ENCODE assay signal across 13 cellular contexts in the genomic region with DNA sequence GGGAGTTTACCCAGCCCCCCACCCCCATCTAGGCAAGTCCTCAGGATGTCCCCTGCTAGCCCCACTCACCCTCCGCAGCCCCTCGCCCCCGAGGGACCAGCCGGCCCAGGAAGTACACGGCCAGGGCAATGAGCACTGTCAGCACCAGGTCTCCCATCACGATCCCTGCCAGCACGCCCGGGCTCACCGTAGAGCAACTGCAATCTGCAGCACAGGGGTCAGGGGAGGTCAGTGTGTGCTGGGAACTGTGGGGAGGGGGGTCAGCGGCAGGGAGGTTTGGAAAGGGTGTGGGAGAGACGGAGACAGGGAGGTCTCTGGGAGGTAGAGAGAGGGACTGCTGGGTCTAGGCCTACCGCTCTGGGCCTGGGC. TPM values are rescaled to one million over a fixed set of nuclear protein-coding genes. Genes with fewer than 3 reads are reported as not detected.
A peak's percentile ranks its signal among the peaks of the same experiment; 100 is the strongest.
DNase-seq lines count a peak whose midpoint lies in the region; ATAC-seq, FAIRE-seq and TF ChIP-seq lines count a peak whose summit lies in the region.
"Had no signal": no experiment of that assay in that cellular context is flagged by ENCODE, and none has a peak within 500 bp of the region (broad histone marks: within the 10 kb centered on the region; RNA-seq: fewer than 3 reads in every experiment).

No MANE protein-coding gene starts in this region.

- H3K4me1 Mint-ChIP-seq in activated CD4-positive, alpha-beta T cell treated with anti-CD3 and anti-CD28 coated beads, Interleukin-2, amount 10 ng/mL, durations not matched to agents 24 days and 14 days = peaks cover 34% of the 10 kb centered on the region
- peaks cover 60 to 83% of the 10 kb centered on the region in 2 donors for H3K4me1 Mint-ChIP-seq in stimulated activated naive B cell treated with anti-CD40 and anti-IgM and Interleukin-4, amounts not matched to agents 10 μg/mL and 1 μg/mL and 100 μg/mL, for 72 hours

- no peaks in the 10 kb centered on the region for H3K9me3 Mint-ChIP-seq in activated CD4-positive, alpha-beta T cell treated with anti-CD3 and anti-CD28 coated beads, Interleukin-2, amount 10 ng/mL, durations not matched to agents 24 days and 14 days
- no peaks in the 10 kb centered on the region for H3K9me3 Mint-ChIP-seq in stimulated activated naive B cell treated with anti-CD40 and anti-IgM and Interleukin-4, amounts not matched to agents 10 μg/mL and 1 μg/mL and 100 μg/mL, for 72 hours

- TF ChIP-seq POLR2A in adrenal gland (IDR thresholded peaks at IDR 0.05) (no peak), GM12891 (IDR thresholded peaks at IDR 0.05; ENCODE audit: low read depth, low read length) (no peak)

- intact Hi-C loops in activated CD4-positive, alpha-beta T cell treated with anti-CD3 and anti-CD28 coated beads, Interleukin-2, amount 10 ng/mL, durations not matched to agents 24 days and 14 days (cut with micrococcal nuclease) = no loop called here
- intact Hi-C loops in adrenal gland (cut with DNase I) (no loop called here), lower lobe of right lung (cut with DNase I) (no loop called here)

- H3K27me3 ChIP-seq in adrenal gland (no peaks in the 10 kb centered on the region), lower lobe of right lung (ENCODE audit: low read depth) (no peaks in the 10 kb centered on the region)

- H3K4me1 ChIP-seq in adrenal gland (replicated peaks in 1 of 2) (no peaks in the 10 kb centered on the region), lower lobe of right lung (peaks cover 28% of the 10 kb centered on the region)

- no peaks in the 10 kb centered on the region for H3K27me3 Mint-ChIP-seq in activated CD4-positive, alpha-beta T cell treated with anti-CD3 and anti-CD28 coated beads, Interleukin-2, amount 10 ng/mL, durations not matched to agents 24 days and 14 days
- no peaks in the 10 kb centered on the region for H3K27me3 Mint-ChIP-seq in stimulated activated naive B cell treated with anti-CD40 and anti-IgM and Interleukin-4, amounts not matched to agents 10 μg/mL and 1 μg/mL and 100 μg/mL, for 72 hours

- peaks cover 6% of the 10 kb centered on the region for H3K36me3 Mint-ChIP-seq in activated CD4-positive, alpha-beta T cell treated with anti-CD3 and anti-CD28 coated beads, Interleukin-2, amount 10 ng/mL, durations not matched to agents 24 days and 14 days (ENCODE audit: low read depth)
- peaks cover 6% of the 10 kb centered on the region in 2 donors for H3K36me3 Mint-ChIP-seq in stimulated activated naive B cell treated with anti-CD40 and anti-IgM and Interleukin-4, amounts not matched to agents 10 μg/mL and 1 μg/mL and 100 μg/mL, for 72 hours

- peak overlapping the region in 3 of 5 donors; percentile 59 to 89 (median 64) for H3K27ac ChIP-seq in adrenal gland
- peak overlapping the region; percentile 85 for H3K27ac ChIP-seq in lower lobe of right lung

- H3K9me3 ChIP-seq in adrenal gland (replicated peaks in 1 of 3) (no peaks in the 10 kb centered on the region), lower lobe of right lung (no peaks in the 10 kb centered on the region)

- 46 to 74% (median 53%) methylated on average over 6 to 12 of the region's 12 CpGs for WGBS in adrenal gland, 4 donors

- DNase-seq in activated CD4-positive, alpha-beta T cell treated with anti-CD3 and anti-CD28 coated beads, Interleukin-2, amount 10 ng/mL, durations not matched to agents 24 days and 14 days = no peak
- DNase-seq in activated CD4-positive, alpha-beta T cell treated with anti-CD3 and anti-CD28 coated beads, Interleukin-2, amount 50 U/mL, for 48 hours = no peak
- DNase-seq in adrenal gland = no peak
- DNase-seq in lower lobe of right lung = peak; percentile 46
- no peak for DNase-seq in stimulated activated naive B cell treated with anti-CD40 and anti-IgM and Interleukin-4, amounts not matched to agents 10 μg/mL and 1 μg/mL and 100 μg/mL, for 72 hours
- no peak for DNase-seq in GM12891 (ENCODE audit: insufficient read length, low spot score)
- no peak for DNase-seq in GM10266 (ENCODE audit: extremely low spot score)
- no peak for DNase-seq in HK-2 (ENCODE audit: unreplicated experiment)
- DNase-seq: effector memory CD4-positive, alpha-beta T cell; NCI-H446 treated with DMSO at 0.1 percent for 48 hours had no signal

- no peak overlapping the region for H3K4me3 Mint-ChIP-seq in activated CD4-positive, alpha-beta T cell treated with anti-CD3 and anti-CD28 coated beads, Interleukin-2, amount 10 ng/mL, durations not matched to agents 24 days and 14 days
- H3K4me3 Mint-ChIP-seq in stimulated activated naive B cell treated with anti-CD40 and anti-IgM and Interleukin-4, amounts not matched to agents 10 μg/mL and 1 μg/mL and 100 μg/mL, for 72 hours = peak overlapping the region; percentile 37 to 62

- FAIRE-seq in GM12891 (lab: Jason Lieb, UNC) = no peak

- ATAC-seq in lower lobe of right lung = no peak
- no peak for ATAC-seq in stimulated activated naive B cell treated with anti-CD40 and anti-IgM and Interleukin-4, amounts not matched to agents 10 μg/mL and 1 μg/mL and 100 μg/mL, for 72 hours (replicated peaks)
- ATAC-seq: left colon, Panc1 had no signal

- peak overlapping the region; percentile 36 for H3K27ac Mint-ChIP-seq in activated CD4-positive, alpha-beta T cell treated with anti-CD3 and anti-CD28 coated beads, Interleukin-2, amount 10 ng/mL, durations not matched to agents 24 days and 14 days
- H3K27ac Mint-ChIP-seq in stimulated activated naive B cell treated with anti-CD40 and anti-IgM and Interleukin-4, amounts not matched to agents 10 μg/mL and 1 μg/mL and 100 μg/mL, for 72 hours = peak overlapping the region; percentile 79

- peak overlapping the region in 1 of 4 donors; percentile 20 for H3K4me3 ChIP-seq in adrenal gland
- H3K4me3 ChIP-seq in lower lobe of right lung = peak overlapping the region; percentile 52

- H3K36me3 ChIP-seq in adrenal gland (replicated peaks in 1 of 2) (no peaks in the 10 kb centered on the region), lower lobe of right lung (no peaks in the 10 kb centered on the region)

- TF ChIP-seq CTCF in adrenal gland (IDR thresholded peaks at IDR 0.05) = no peak
- no peak for TF ChIP-seq CTCF in lower lobe of right lung (IDR thresholded peaks at IDR 0.05)
- TF ChIP-seq CTCF in GM10266 (IDR thresholded peaks at IDR 0.05; ENCODE audit: control insufficient read depth, insufficient read depth, low read depth, missing control alignments) = no peak

TF ChIP-seq in GM12891, 5 proteins besides CTCF, POLR2A, EP300 and RAD21:
- no peak for TF ChIP-seq PAX5 (IDR thresholded peaks at IDR 0.05; ENCODE audit: insufficient read depth, low read length, severe bottlenecking)
- TF ChIP-seq POU2F2 (IDR thresholded peaks at IDR 0.05; ENCODE audit: low read depth, low read length) = no peak

RNA-seq across cellular contexts. Expression of a gene that starts 0.7 kb away (rescaled TPM):
- not detected in 2 replicates for total RNA-seq in activated CD4-positive, alpha-beta T cell treated with anti-CD3 and anti-CD28 coated beads, Interleukin-2, amount 10 ng/mL, durations not matched to agents 24 days and 14 days
- total RNA-seq in adrenal gland (100 to 1,000 TPM in 7 of 8 donors, 10 to 100 TPM in 1; 63.9 to 323 (median 163) TPM), lower lobe of right lung (460 TPM)
- 100 to 1,000 TPM in 2 of 3 donors, 10 to 100 TPM in 1; 83.9 to 291 (median 290) TPM for polyA plus RNA-seq in adrenal gland
- polyA plus RNA-seq in GM12891 (2012; ENCODE audit: low read depth, missing spikeins) = 2.0 TPM
- total RNA-seq: A673 had no signal

RNA-seq across cellular contexts. Expression of a gene that starts 5.0 kb away (rescaled TPM):
- total RNA-seq in activated CD4-positive, alpha-beta T cell treated with anti-CD3 and anti-CD28 coated beads, Interleukin-2, amount 10 ng/mL, durations not matched to agents 24 days and 14 days = 46.1 and 48.4 TPM in 2 replicates
- total RNA-seq in adrenal gland (10 to 100 TPM in 5 of 8 donors, 1 to 10 TPM in 2, not detected in 1; 4.8 to 24.3 (median 10.5) TPM), lower lobe of right lung (43.3 TPM)
- polyA plus RNA-seq in adrenal gland = 10 to 100 TPM in 2 of 3 donors, 1 to 10 TPM in 1; 2.8 to 97.2 (median 41.4) TPM
- 80.3 TPM for polyA plus RNA-seq in GM12891 (2012; ENCODE audit: low read depth, missing spikeins)

RNA-seq across cellular contexts. Expression of a gene that starts 7.0 kb away (rescaled TPM):
- total RNA-seq in activated CD4-positive, alpha-beta T cell treated with anti-CD3 and anti-CD28 coated beads, Interleukin-2, amount 10 ng/mL, durations not matched to agents 24 days and 14 days = 146 and 150 TPM in 2 replicates
- 10 to 100 TPM in 2 of 8 donors, 1 to 10 TPM in 6; 1.7 to 10.8 (median 6.9) TPM for total RNA-seq in adrenal gland
- polyA plus RNA-seq in adrenal gland = 10 to 100 TPM in 2 of 3 donors, 1 to 10 TPM in 1; 1.5 to 18.9 (median 14.7) TPM
- 17.2 TPM for total RNA-seq in lower lobe of right lung
- 26.0 TPM for polyA plus RNA-seq in GM12891 (2012; ENCODE audit: low read depth, missing spikeins)

RNA-seq across cellular contexts. Expression of a gene that starts 28.8 kb away (rescaled TPM):
- total RNA-seq in activated CD4-positive, alpha-beta T cell treated with anti-CD3 and anti-CD28 coated beads, Interleukin-2, amount 10 ng/mL, durations not matched to agents 24 days and 14 days = 11.0 and 11.6 TPM in 2 replicates
- total RNA-seq in adrenal gland = 10 to 100 TPM in 7 of 8 donors, 1 to 10 TPM in 1; 8.7 to 23.3 (median 16.3) TPM
- polyA plus RNA-seq in adrenal gland = 1 to 10 TPM; 3.7 to 8.4 (median 7.1) TPM
- 14.6 TPM for total RNA-seq in lower lobe of right lung
- 1.1 TPM for polyA plus RNA-seq in GM12891 (2012; ENCODE audit: low read depth, missing spikeins)

RNA-seq across cellular contexts. Expression of a gene that starts 39.0 kb away (rescaled TPM):
- 2.0 and 2.4 TPM in 2 replicates for total RNA-seq in activated CD4-positive, alpha-beta T cell treated with anti-CD3 and anti-CD28 coated beads, Interleukin-2, amount 10 ng/mL, durations not matched to agents 24 days and 14 days
- total RNA-seq in adrenal gland (10 to 100 TPM in 3 of 8 donors, 1 to 10 TPM in 5; 1.0 to 68.7 (median 7.4) TPM), lower lobe of right lung (2.1 TPM)
- 100 to 1,000 TPM in 1 of 3 donors, 10 to 100 TPM in 2; 77.4 to 278 (median 89.7) TPM for polyA plus RNA-seq in adrenal gland
- polyA plus RNA-seq in GM12891 (2012; ENCODE audit: low read depth, missing spikeins) = 1.1 TPM

Comparison
In these comparisons a context has a peak if more than half of its experiments do, and no peak if none do; other contexts are left out.
1. RNA of a gene that starts 0.7 kb away (total RNA-seq): 460 TPM in lower lobe of right lung (single experiment) and 63.9 to 323 TPM in adrenal gland; not detected in activated CD4-positive, alpha-beta T cell treated with anti-CD3 and anti-CD28 coated beads, Interleukin-2, amount 10 ng/mL, durations not matched to agents 24 days and 14 days; every median in the first group is over 10 times any median in the second.